In the genomic region with DNA sequence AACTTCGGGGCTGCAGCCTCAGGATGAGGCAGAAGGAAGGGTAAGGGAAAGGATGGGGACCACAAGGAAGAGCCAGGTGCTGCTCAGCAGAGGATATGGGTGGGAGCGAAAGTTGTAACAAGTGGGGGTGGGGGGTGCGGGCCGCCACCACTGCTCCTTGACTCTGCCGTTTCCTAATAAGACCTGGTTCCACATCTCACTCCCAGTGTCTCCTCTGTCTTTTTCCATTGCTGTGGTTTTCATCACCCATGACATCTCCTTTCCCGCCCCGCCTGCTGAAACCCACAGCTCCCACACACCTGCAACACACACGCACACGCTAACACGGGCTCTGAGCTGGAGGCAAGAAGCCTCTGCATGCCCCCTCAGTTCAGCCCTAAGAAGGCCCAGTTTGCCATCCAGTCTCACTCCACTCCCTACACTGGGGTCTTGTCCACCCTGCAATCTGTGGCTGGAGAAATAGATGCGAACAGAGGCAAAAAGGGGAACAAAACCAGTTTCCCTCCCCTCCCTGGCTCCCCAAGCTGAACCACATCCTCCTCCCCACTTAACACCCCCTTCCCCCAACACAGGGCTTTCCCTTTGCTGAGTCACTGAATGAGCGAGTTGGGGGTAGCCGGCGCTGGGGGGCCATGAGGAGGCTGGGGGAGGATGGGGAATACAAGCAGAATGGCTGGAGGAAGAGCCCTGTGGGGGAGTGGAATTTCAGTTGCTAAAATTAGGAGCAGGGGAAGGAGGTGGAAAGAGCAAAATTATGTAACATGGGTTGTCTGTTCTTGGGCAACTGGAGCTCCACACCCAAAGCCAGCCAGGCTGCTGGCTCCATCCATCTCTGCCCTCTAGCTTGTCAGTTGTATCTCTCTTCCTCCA, we compare ENCODE assay signal across 1 cellular context.
TF ChIP-seq lines count a peak whose summit lies in the region.

No MANE protein-coding gene starts in this region.

TF ChIP-seq in K562, 482 proteins besides CTCF, POLR2A, EP300 and RAD21 (continued from another document):
- TF ChIP-seq, protein P1, sequence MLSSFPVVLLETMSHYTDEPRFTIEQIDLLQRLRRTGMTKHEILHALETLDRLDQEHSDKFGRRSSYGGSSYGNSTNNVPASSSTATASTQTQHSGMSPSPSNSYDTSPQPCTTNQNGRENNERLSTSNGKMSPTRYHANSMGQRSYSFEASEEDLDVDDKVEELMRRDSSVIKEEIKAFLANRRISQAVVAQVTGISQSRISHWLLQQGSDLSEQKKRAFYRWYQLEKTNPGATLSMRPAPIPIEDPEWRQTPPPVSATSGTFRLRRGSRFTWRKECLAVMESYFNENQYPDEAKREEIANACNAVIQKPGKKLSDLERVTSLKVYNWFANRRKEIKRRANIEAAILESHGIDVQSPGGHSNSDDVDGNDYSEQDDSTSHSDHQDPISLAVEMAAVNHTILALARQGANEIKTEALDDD (IDR thresholded peaks at IDR 0.05) = 0 out of 2 replicates have a peak, but pooled peaks have one; percentile 20
- TF ChIP-seq ZNF668 (CRISPR knock-in tag; IDR thresholded peaks at IDR 0.05) (no peak), ZNF695 (CRISPR knock-in tag; IDR thresholded peaks at IDR 0.05) (no peak), ZNF184 (CRISPR knock-in tag; IDR thresholded peaks at IDR 0.05) (no peak), KDM4B (IDR thresholded peaks at IDR 0.05; ENCODE audit: borderline replicate concordance in 2 of 2, low read depth in 1 of 2) (peak in 1 of 2 experiments; percentile 78; a peak in 1 of 4 replicates), ARID1B (IDR thresholded peaks at IDR 0.05) (peak; percentile 70), STAT5A (IDR thresholded peaks at IDR 0.05; ENCODE audit: borderline replicate concordance, low read length) (no peak), KAT2B (IDR thresholded peaks at IDR 0.05; ENCODE audit: low read depth, low read length) (no peak), ZNF445 (CRISPR knock-in tag; IDR thresholded peaks at IDR 0.05; ENCODE audit: low read depth) (no peak), KLF10 (CRISPR knock-in tag; IDR thresholded peaks at IDR 0.05) (no peak), KDM5B (IDR thresholded peaks at IDR 0.05; ENCODE audit: insufficient replicate concordance, low read depth, low read length) (no peak), ZNF589 (CRISPR knock-in tag; IDR thresholded peaks at IDR 0.05; ENCODE audit: low read depth) (peak; percentile 47; the same call in 1 of the 2 replicates), YY1 (IDR thresholded peaks at IDR 0.05; ENCODE audit: borderline replicate concordance in 1 of 3, control insufficient read depth in 1 of 3, extremely low read depth in 1 of 3, insufficient read depth in 3 of 3, insufficient read length in 1 of 3, insufficient replicate concordance in 2 of 3, low read depth in 1 of 3, low read length in 2 of 3) (peak in 1 of 3 experiments; percentile 31), MYNN (IDR thresholded peaks at IDR 0.05) (peak; percentile 52; the same call in 1 of the 2 replicates), MYNN (CRISPR knock-in tag; IDR thresholded peaks at IDR 0.05) (no peak), BCOR (IDR thresholded peaks at IDR 0.05) (no peak), SOX6 (IDR thresholded peaks at IDR 0.05) (0 out of 2 replicates have a peak, but pooled peaks have one; percentile 8), SIN3A (IDR thresholded peaks at IDR 0.05; ENCODE audit: borderline replicate concordance in 2 of 2, control insufficient read depth in 1 of 2, low read depth in 2 of 2, low read length in 2 of 2) (no peak), NFIX (CRISPR knock-in tag; IDR thresholded peaks at IDR 0.05; ENCODE audit: low read depth) (no peak), BACH1 (tag; IDR thresholded peaks at IDR 0.05) (peak; percentile 95), ZNF253 (CRISPR knock-in tag; conservative IDR thresholded peaks at IDR 0.05) (no peak), ZNF316 (IDR thresholded peaks at IDR 0.05) (peak; percentile 77), NR2C2 (CRISPR knock-in tag; IDR thresholded peaks at IDR 0.05) (no peak), NR2C2 (tag; IDR thresholded peaks at IDR 0.05) (peak; percentile 47; the same call in 1 of the 2 replicates)
- TF ChIP-seq, protein P2, sequence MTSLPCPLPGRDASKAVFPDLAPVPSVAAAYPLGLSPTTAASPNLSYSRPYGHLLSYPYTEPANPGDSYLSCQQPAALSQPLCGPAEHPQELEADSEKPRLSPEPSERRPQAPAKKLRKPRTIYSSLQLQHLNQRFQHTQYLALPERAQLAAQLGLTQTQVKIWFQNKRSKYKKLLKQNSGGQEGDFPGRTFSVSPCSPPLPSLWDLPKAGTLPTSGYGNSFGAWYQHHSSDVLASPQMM (CRISPR knock-in tag; IDR thresholded peaks at IDR 0.05) = no peak
- TF ChIP-seq, protein P3, sequence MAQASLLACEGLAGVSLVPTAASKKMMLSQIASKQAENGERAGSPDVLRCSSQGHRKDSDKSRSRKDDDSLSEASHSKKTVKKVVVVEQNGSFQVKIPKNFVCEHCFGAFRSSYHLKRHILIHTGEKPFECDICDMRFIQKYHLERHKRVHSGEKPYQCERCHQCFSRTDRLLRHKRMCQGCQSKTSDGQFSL (CRISPR knock-in tag; IDR thresholded peaks at IDR 0.05) = peak; percentile 62; the same call in 1 of the 2 replicates
- TF ChIP-seq, protein P3 (tag; IDR thresholded peaks at IDR 0.05) = no peak
- TF ChIP-seq, protein P4, sequence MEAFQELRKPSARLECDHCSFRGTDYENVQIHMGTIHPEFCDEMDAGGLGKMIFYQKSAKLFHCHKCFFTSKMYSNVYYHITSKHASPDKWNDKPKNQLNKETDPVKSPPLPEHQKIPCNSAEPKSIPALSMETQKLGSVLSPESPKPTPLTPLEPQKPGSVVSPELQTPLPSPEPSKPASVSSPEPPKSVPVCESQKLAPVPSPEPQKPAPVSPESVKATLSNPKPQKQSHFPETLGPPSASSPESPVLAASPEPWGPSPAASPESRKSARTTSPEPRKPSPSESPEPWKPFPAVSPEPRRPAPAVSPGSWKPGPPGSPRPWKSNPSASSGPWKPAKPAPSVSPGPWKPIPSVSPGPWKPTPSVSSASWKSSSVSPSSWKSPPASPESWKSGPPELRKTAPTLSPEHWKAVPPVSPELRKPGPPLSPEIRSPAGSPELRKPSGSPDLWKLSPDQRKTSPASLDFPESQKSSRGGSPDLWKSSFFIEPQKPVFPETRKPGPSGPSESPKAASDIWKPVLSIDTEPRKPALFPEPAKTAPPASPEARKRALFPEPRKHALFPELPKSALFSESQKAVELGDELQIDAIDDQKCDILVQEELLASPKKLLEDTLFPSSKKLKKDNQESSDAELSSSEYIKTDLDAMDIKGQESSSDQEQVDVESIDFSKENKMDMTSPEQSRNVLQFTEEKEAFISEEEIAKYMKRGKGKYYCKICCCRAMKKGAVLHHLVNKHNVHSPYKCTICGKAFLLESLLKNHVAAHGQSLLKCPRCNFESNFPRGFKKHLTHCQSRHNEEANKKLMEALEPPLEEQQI (IDR thresholded peaks at IDR 0.05) = no peak
- TF ChIP-seq, protein P5, sequence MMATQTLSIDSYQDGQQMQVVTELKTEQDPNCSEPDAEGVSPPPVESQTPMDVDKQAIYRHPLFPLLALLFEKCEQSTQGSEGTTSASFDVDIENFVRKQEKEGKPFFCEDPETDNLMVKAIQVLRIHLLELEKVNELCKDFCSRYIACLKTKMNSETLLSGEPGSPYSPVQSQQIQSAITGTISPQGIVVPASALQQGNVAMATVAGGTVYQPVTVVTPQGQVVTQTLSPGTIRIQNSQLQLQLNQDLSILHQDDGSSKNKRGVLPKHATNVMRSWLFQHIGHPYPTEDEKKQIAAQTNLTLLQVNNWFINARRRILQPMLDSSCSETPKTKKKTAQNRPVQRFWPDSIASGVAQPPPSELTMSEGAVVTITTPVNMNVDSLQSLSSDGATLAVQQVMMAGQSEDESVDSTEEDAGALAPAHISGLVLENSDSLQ (IDR thresholded peaks at IDR 0.05) = no peak
